8 cellular contexts compared by ENCODE assay signal in the genomic region with DNA sequence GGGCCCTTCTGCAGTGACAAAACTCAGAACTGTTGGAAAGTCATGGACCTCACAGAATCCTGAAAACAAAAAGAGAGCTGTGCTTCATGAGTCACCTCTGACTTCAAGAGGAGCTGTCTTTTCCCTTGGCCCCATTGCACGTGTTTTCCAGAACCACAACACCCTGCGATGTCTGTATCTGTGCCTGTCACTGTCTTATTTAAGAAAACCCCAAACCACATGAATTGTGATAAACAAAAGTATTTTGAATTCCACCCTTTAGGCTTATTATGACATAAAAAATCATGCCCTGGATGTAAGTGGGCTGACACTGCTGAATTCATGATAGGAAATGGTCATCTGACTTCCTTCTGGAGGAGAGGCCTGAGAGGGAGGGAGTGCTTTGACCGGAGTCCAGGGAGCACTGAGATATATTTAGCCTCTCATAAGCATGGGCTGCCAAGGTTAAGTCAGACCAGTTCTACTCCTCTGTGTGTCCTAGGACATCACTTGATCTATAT.
A peak's percentile ranks its signal among the peaks of the same experiment; 100 is the strongest.
DNase-seq lines count a peak whose midpoint lies in the region; ATAC-seq and TF ChIP-seq lines count a peak whose summit lies in the region.

No MANE protein-coding gene starts in this region.

- H3K27ac Mint-ChIP-seq in T-helper 1 cell treated with Interleukin-12 subunit alpha and Interleukin-12 subunit beta and Interleukin-4 antibody, amounts not matched to agents 30 μg/mL and 1 μg/mL, for 36 hours: peak overlapping the region; percentile 68

- no peaks in the 10 kb centered on the region for H3K9me3 Mint-ChIP-seq in T-helper 1 cell treated with Interleukin-12 subunit alpha and Interleukin-12 subunit beta and Interleukin-4 antibody, amounts not matched to agents 30 μg/mL and 1 μg/mL, for 36 hours

- H3K36me3 ChIP-seq in left lung: no peaks in the 10 kb centered on the region

- TF ChIP-seq CTCF in left lung (IDR thresholded peaks at IDR 0.05): no peak

- peaks cover 40% of the 10 kb centered on the region for H3K4me1 Mint-ChIP-seq in T-helper 1 cell treated with Interleukin-12 subunit alpha and Interleukin-12 subunit beta and Interleukin-4 antibody, amounts not matched to agents 30 μg/mL and 1 μg/mL, for 36 hours (ENCODE audit: low read depth)

- H3K27me3 Mint-ChIP-seq in T-helper 1 cell treated with Interleukin-12 subunit alpha and Interleukin-12 subunit beta and Interleukin-4 antibody, amounts not matched to agents 30 μg/mL and 1 μg/mL, for 36 hours (ENCODE audit: low read depth): no peaks in the 10 kb centered on the region

- no peaks in the 10 kb centered on the region for H3K9me3 ChIP-seq in left lung

- peaks cover 2% of the 10 kb centered on the region for H3K36me3 Mint-ChIP-seq in T-helper 1 cell treated with Interleukin-12 subunit alpha and Interleukin-12 subunit beta and Interleukin-4 antibody, amounts not matched to agents 30 μg/mL and 1 μg/mL, for 36 hours (ENCODE audit: low read depth)

- no peak overlapping the region for H3K4me3 ChIP-seq in left lung

- DNase-seq in activated naive CD4-positive, alpha-beta T cell treated with anti-CD3 and anti-CD28 coated beads, Interleukin-2, amount 50 U/mL, for 16 hours: peak; percentile 65
- no peak for DNase-seq in left lung
- DNase-seq in stimulated activated naive CD8-positive, alpha-beta T cell treated with anti-CD3 and anti-CD28 coated beads, Interleukin-15, Interleukin-2, amounts not matched to agents 100 U/mL and 50 U/mL, for 24 hours: peak; percentile 60
- no peak for DNase-seq in NCI-H526 treated with DMSO at 0.1 percent for 48 hours (lab: John Stamatoyannopoulos, UW)
- no peak for DNase-seq in anterior cingulate cortex (lab: John Stamatoyannopoulos, UW)

- H3K27me3 ChIP-seq in left lung: no peaks in the 10 kb centered on the region

- ATAC-seq in left lung: peak; percentile 88
- peak; percentile 70 for ATAC-seq in stimulated activated naive CD8-positive, alpha-beta T cell treated with anti-CD3 and anti-CD28 coated beads, Interleukin-15, Interleukin-2, amounts not matched to agents 100 U/mL and 50 U/mL, for 24 hours
- ATAC-seq in GM21447 (IDR thresholded peaks at IDR 0.05; ENCODE audit: unreplicated experiment): no peak
- no peak for ATAC-seq in GM21381 (IDR thresholded peaks at IDR 0.05; ENCODE audit: unreplicated experiment)

- H3K4me1 ChIP-seq in left lung: peaks cover 0 to 12% of the 10 kb centered on the region in 2 donors

- no peak overlapping the region for H3K4me3 Mint-ChIP-seq in T-helper 1 cell treated with Interleukin-12 subunit alpha and Interleukin-12 subunit beta and Interleukin-4 antibody, amounts not matched to agents 30 μg/mL and 1 μg/mL, for 36 hours

- no peak overlapping the region for H3K27ac ChIP-seq in left lung

- intact Hi-C loops in left lung (cut with DNase I): no loop called here

Comparison
In these comparisons a context has a peak if more than half of its experiments do, and no peak if none do; other contexts are left out.
1. DNase-seq: peak in activated naive CD4-positive, alpha-beta T cell treated with anti-CD3 and anti-CD28 coated beads, Interleukin-2, amount 50 U/mL, for 16 hours (single experiment) and stimulated activated naive CD8-positive, alpha-beta T cell treated with anti-CD3 and anti-CD28 coated beads, Interleukin-15, Interleukin-2, amounts not matched to agents 100 U/mL and 50 U/mL, for 24 hours (single experiment); none in left lung (0 of 2), NCI-H526 treated with DMSO at 0.1 percent for 48 hours (single experiment) and anterior cingulate cortex (0 of 58).
2. ATAC-seq: peak in left lung (single experiment) and stimulated activated naive CD8-positive, alpha-beta T cell treated with anti-CD3 and anti-CD28 coated beads, Interleukin-15, Interleukin-2, amounts not matched to agents 100 U/mL and 50 U/mL, for 24 hours (single experiment); none in GM21447 (single experiment) and GM21381 (single experiment).